In the genomic region with DNA sequence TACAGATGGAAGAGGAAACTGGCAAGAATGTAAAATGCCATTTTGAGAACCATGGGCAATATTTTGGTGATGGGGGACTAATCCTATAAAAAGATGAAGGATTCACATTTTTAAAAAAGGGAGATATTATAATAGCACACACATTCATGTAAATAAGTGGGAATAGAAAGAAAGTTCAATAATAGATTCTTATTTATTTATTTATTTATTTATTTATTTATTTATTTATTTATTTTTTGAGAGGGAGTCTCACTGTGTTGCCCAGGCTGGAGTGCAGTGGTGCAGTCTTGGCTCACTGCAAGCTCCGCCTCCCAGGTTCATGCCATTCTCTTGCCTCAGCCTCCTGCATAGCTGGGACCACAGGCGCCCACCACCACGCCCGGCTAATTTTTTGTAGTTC, we compare ENCODE assay signal across 3 cellular contexts. TPM values are rescaled to one million over a fixed set of nuclear protein-coding genes. Genes with fewer than 3 reads are reported as not detected.
"Had no signal": no experiment of that assay in that cellular context is flagged by ENCODE, and none has a peak within 500 bp of the region (broad histone marks: within the 10 kb centered on the region; RNA-seq: fewer than 3 reads in every experiment).

No MANE protein-coding gene starts in this region.

RNA-seq across cellular contexts. Expression of a gene that starts 24.3 kb away (rescaled TPM):
- total RNA-seq: HT1080, K562 had no signal
- polyA plus RNA-seq: HepG2 had no signal
